ENCODE assay signal across 12 cellular contexts in the genomic region with DNA sequence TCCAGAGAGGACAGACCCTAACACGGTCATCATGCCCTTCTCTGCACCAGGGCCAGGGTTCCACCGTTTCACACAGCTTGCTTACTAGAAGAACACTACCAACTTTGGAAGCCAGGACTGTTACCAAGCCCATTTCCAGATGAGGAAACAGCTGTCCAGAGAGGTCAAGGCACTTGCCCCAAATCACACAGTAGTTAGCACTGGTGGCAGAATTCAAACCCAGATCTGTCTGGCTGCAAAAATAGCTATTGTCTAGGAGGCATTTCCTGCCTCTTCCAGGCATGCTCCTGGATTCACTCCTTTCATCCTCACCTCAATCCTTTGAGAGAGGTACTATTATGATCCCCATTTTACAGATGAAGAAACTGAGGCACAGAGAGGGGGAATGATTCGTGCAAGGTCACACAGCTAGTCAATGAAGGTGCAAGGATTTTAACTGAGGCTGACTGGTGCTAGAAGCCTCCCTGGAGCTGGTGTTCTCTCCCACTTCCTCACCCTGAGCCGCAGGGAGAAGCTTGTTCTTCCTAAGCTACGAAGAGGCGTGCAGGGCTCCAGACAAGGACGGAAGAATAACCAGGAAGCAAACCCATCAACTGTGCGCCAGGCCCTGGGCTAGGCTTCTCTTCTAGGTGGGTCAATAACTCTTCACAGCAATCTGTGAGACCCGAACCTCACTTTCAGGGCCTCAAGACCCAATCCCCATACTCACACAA. TPM values are rescaled to one million over a fixed set of nuclear protein-coding genes. Genes with fewer than 3 reads are reported as not detected.
DNase-seq lines count a peak whose midpoint lies in the region; ATAC-seq, FAIRE-seq and TF ChIP-seq lines count a peak whose summit lies in the region.
"Had no signal": no experiment of that assay in that cellular context is flagged by ENCODE, and none has a peak within 500 bp of the region (broad histone marks: within the 10 kb centered on the region; RNA-seq: fewer than 3 reads in every experiment).

No MANE protein-coding gene starts in this region.

- TF ChIP-seq CTCF in Peyer's patch (IDR thresholded peaks at IDR 0.05) (no peak), endothelial cell of umbilical vein (IDR thresholded peaks at IDR 0.05; ENCODE audit: extremely low read depth in 1 of 2, insufficient read depth in 1 of 2, low read depth in 1 of 2, low read length in 2 of 2) (no peak), endodermal cell (conservative IDR thresholded peaks at IDR 0.05) (no peak)

- no peaks in the 10 kb centered on the region for H3K27me3 ChIP-seq in Peyer's patch
- H3K27me3 ChIP-seq in endothelial cell of umbilical vein (ENCODE audit: control insufficient read depth in 2 of 2, insufficient read depth in 2 of 2, low read length in 2 of 2): no peaks in the 10 kb centered on the region
- H3K27me3 ChIP-seq in subcutaneous abdominal adipose tissue (ENCODE audit: control insufficient read depth in 5 of 5, insufficient read depth in 4 of 5, low read length in 5 of 5): no peaks in the 10 kb centered on the region
- no peaks in the 10 kb centered on the region for H3K27me3 ChIP-seq in endodermal cell (ENCODE audit: control insufficient read depth, insufficient read depth, low read length, poor library complexity, severe bottlenecking)

- H3K79me2 ChIP-seq in endothelial cell of umbilical vein (ENCODE audit: control insufficient read depth, insufficient read depth, low read length): peaks cover 26% of the 10 kb centered on the region

- BruUV-seq in endothelial cell of umbilical vein (replicated peaks; lab: Mats Ljungman, UMichigan): no TSS peak

- no peaks in the 10 kb centered on the region for H3K9me1 ChIP-seq in endothelial cell of umbilical vein (replicated peaks; ENCODE audit: control insufficient read depth, extremely low read depth, insufficient read depth, low read length)

- no peaks in the 10 kb centered on the region for H3K9me3 Mint-ChIP-seq in activated CD4-positive, alpha-beta T cell treated with anti-CD3 and anti-CD28 coated beads, Interleukin-2, amount 10 ng/mL, durations not matched to agents 7 days and 5 days
- no peaks in the 10 kb centered on the region for H3K9me3 Mint-ChIP-seq in endodermal cell

- POLR2A ChIA-PET in activated CD4-positive, alpha-beta T cell treated with anti-CD3 and anti-CD28 coated beads, Interleukin-2, amount 10 ng/mL, durations not matched to agents 7 days and 5 days (lab: Charles Lee): interaction anchor here (1.0 kb wide), 1 partner anchor 10 kb away, joined by 3 read pairs; no protein-coding TSS in a partner anchor
- POLR2A ChIA-PET in endothelial cell of umbilical vein (lab: Charles Lee): interaction anchor here (1.1 kb wide), 1 partner anchor 40 kb away, joined by 3 read pairs; no protein-coding TSS in a partner anchor

- H3K27me3 Mint-ChIP-seq in activated CD4-positive, alpha-beta T cell treated with anti-CD3 and anti-CD28 coated beads, Interleukin-2, amount 10 ng/mL, durations not matched to agents 7 days and 5 days: no peaks in the 10 kb centered on the region
- H3K27me3 Mint-ChIP-seq in endodermal cell (ENCODE audit: insufficient read depth): no peaks in the 10 kb centered on the region

- TF ChIP-seq POLR2A in Peyer's patch (IDR thresholded peaks at IDR 0.05) (no peak), endothelial cell of umbilical vein (IDR thresholded peaks at IDR 0.05; ENCODE audit: low read depth, low read length) (no peak)

- dilution Hi-C loops in endothelial cell of umbilical vein (cut with MboI; ENCODE audit: extremely low pct_ligation_motif_present, low sequenced_read_pairs): no loop called here

- intact Hi-C loops in endothelial cell of umbilical vein (cut with micrococcal nuclease): no loop called here

- H3K27ac ChIP-seq in Peyer's patch (peak overlapping the region; percentile 81 to 97 (median 88)), endothelial cell of umbilical vein (ENCODE audit: insufficient read depth, low read depth, low read length) (peak overlapping the region; percentile 95), subcutaneous abdominal adipose tissue (ENCODE audit: low read depth, low read length) (peak overlapping the region; percentile 78), endodermal cell (ENCODE audit: low read depth, low read length) (no peak overlapping the region)
- H3K27ac ChIP-seq: epithelial cell of prostate had no signal

- peak overlapping the region; percentile 73 for H2AFZ ChIP-seq in endothelial cell of umbilical vein (ENCODE audit: low read depth, low read length)

- DNase-seq in activated CD4-positive, alpha-beta T cell treated with anti-CD3 and anti-CD28 coated beads, Interleukin-2, amount 10 ng/mL, durations not matched to agents 7 days and 5 days: no peak
- no peak for DNase-seq in activated CD4-positive, alpha-beta T cell treated with anti-CD3 and anti-CD28 coated beads for 4 hours
- DNase-seq in Peyer's patch: no peak
- DNase-seq in endothelial cell of umbilical vein (ENCODE audit: low read depth, low spot score): no peak
- DNase-seq in GM03348 (ENCODE audit: low spot score): no peak
- no peak for DNase-seq in endodermal cell
- DNase-seq: IMR-90, NCI-H510A had no signal

- H3K4me3 ChIP-seq in Peyer's patch (peak overlapping the region; percentile 47 to 70 (median 60)), endothelial cell of umbilical vein (replicated peaks in 1 of 3; ENCODE audit: insufficient read depth in 1 of 3, low read depth in 1 of 3, low read length in 3 of 3) (peak overlapping the region in 2 of 3 experiments; percentile 2 to 27), subcutaneous abdominal adipose tissue (ENCODE audit: low read depth in 1 of 5, low read length in 5 of 5) (peak overlapping the region in 4 of 5 donors; percentile 45 to 73 (median 70)), endodermal cell (ENCODE audit: low read length) (no peak overlapping the region)

- H3K9ac ChIP-seq in endothelial cell of umbilical vein (replicated peaks; ENCODE audit: extremely low read depth, insufficient read depth, low read length) (peak overlapping the region; percentile 76), subcutaneous abdominal adipose tissue (ENCODE audit: low read length in 5 of 5) (peak overlapping the region in 3 of 5 donors; percentile 67 to 80 (median 73)), endodermal cell (ENCODE audit: extremely low read depth, low read length, poor library complexity, severe bottlenecking) (no peak overlapping the region)

- 92 to 93% methylated on average over 2 to 9 of the region's 9 CpGs for WGBS in endodermal cell (ENCODE audit: insufficient coverage in 1 of 2, insufficient read length in 1 of 2), 2 experiments

- H3K4me1 Mint-ChIP-seq in activated CD4-positive, alpha-beta T cell treated with anti-CD3 and anti-CD28 coated beads, Interleukin-2, amount 10 ng/mL, durations not matched to agents 7 days and 5 days: peaks cover 78% of the 10 kb centered on the region
- peaks cover 14% of the 10 kb centered on the region for H3K4me1 Mint-ChIP-seq in endodermal cell

- CTCF ChIA-PET in activated CD4-positive, alpha-beta T cell treated with anti-CD3 and anti-CD28 coated beads, Interleukin-2, amount 10 ng/mL, durations not matched to agents 7 days and 5 days (lab: Charles Lee): interaction anchor here (0.6 to 6.9 kb wide), 9 partner anchors 8 to 1172 kb away, joined by 3 to 48 read pairs (median 14); no protein-coding TSS in a partner anchor
- CTCF ChIA-PET in endothelial cell of umbilical vein (lab: Charles Lee): interaction anchor here (0.9 to 3.8 kb wide), 8 partner anchors 15 to 153 kb away, joined by 3 to 38 read pairs (median 3); no protein-coding TSS in a partner anchor

- peak overlapping the region; percentile 97 for H3K27ac Mint-ChIP-seq in activated CD4-positive, alpha-beta T cell treated with anti-CD3 and anti-CD28 coated beads, Interleukin-2, amount 10 ng/mL, durations not matched to agents 7 days and 5 days
- no peak overlapping the region for H3K27ac Mint-ChIP-seq in endodermal cell

- ATAC-seq in HG03108 (IDR thresholded peaks at IDR 0.05; ENCODE audit: unreplicated experiment): no peak

- H3K4me1 ChIP-seq in Peyer's patch (peaks cover 0 to 40% (median 18%) of the 10 kb centered on the region in 4 donors), endothelial cell of umbilical vein (ENCODE audit: control insufficient read depth, extremely low read depth, insufficient read depth, low read length) (peaks cover 27% of the 10 kb centered on the region), subcutaneous abdominal adipose tissue (ENCODE audit: control insufficient read depth in 5 of 5, insufficient read depth in 5 of 5, low read length in 5 of 5) (peaks cover 9 to 94% (median 57%) of the 10 kb centered on the region in 5 donors), endodermal cell (ENCODE audit: control insufficient read depth, insufficient read depth, low read length) (no peaks in the 10 kb centered on the region)

- peak overlapping the region; percentile 93 for H3K4me2 ChIP-seq in endothelial cell of umbilical vein (ENCODE audit: insufficient read depth, low read length)

- H4K20me1 ChIP-seq in endothelial cell of umbilical vein (replicated peaks; ENCODE audit: control insufficient read depth, extremely low read depth, insufficient read depth, low read length): no peaks in the 10 kb centered on the region

- FAIRE-seq in endothelial cell of umbilical vein (lab: Jason Lieb, UNC): peak; percentile 33

- peaks cover 39% of the 10 kb centered on the region for H3K36me3 Mint-ChIP-seq in activated CD4-positive, alpha-beta T cell treated with anti-CD3 and anti-CD28 coated beads, Interleukin-2, amount 10 ng/mL, durations not matched to agents 7 days and 5 days (ENCODE audit: low read depth)
- H3K36me3 Mint-ChIP-seq in endodermal cell (ENCODE audit: low read depth): no peaks in the 10 kb centered on the region

- no peaks in the 10 kb centered on the region for H3K36me3 ChIP-seq in Peyer's patch
- H3K36me3 ChIP-seq in endothelial cell of umbilical vein (ENCODE audit: control insufficient read depth in 2 of 2, extremely low read depth in 1 of 2, insufficient read depth in 2 of 2, low read length in 2 of 2): no peaks in the 10 kb centered on the region
- no peaks in the 10 kb centered on the region for H3K36me3 ChIP-seq in subcutaneous abdominal adipose tissue (ENCODE audit: control insufficient read depth in 5 of 5, insufficient read depth in 5 of 5, low read length in 5 of 5)
- no peaks in the 10 kb centered on the region for H3K36me3 ChIP-seq in endodermal cell (ENCODE audit: control insufficient read depth, insufficient read depth, low read length)

- H3K4me3 Mint-ChIP-seq in activated CD4-positive, alpha-beta T cell treated with anti-CD3 and anti-CD28 coated beads, Interleukin-2, amount 10 ng/mL, durations not matched to agents 7 days and 5 days: peak overlapping the region; percentile 96
- H3K4me3 Mint-ChIP-seq in endodermal cell: no peak overlapping the region

- no peaks in the 10 kb centered on the region for H3K9me3 ChIP-seq in Peyer's patch
- no peaks in the 10 kb centered on the region for H3K9me3 ChIP-seq in endothelial cell of umbilical vein (replicated peaks; ENCODE audit: control insufficient read depth, insufficient read depth, low read length)
- H3K9me3 ChIP-seq in subcutaneous abdominal adipose tissue (ENCODE audit: control insufficient read depth in 5 of 5, low read length in 5 of 5): no peaks in the 10 kb centered on the region
- peaks cover 5% of the 10 kb centered on the region for H3K9me3 ChIP-seq in endodermal cell (ENCODE audit: control insufficient read depth, low read length)

RNA-seq across cellular contexts. Expression of a gene that starts 0.6 kb away (rescaled TPM):
- 100 to 1,000 TPM; 481 to 584 TPM for total RNA-seq in activated CD4-positive, alpha-beta T cell treated with anti-CD3 and anti-CD28 coated beads, Interleukin-2, amount 10 ng/mL, durations not matched to agents 7 days and 5 days
- total RNA-seq in Peyer's patch (10 to 100 TPM; 10.3 to 77.6 (median 18.3) TPM), endothelial cell of umbilical vein (73.0 and 95.2 TPM in 2 replicates), endodermal cell (not detected)
- polyA plus RNA-seq in endothelial cell of umbilical vein: 83.4 and 98.9 TPM in 2 replicates
- 72.2 and 80.1 TPM in 2 replicates for polyA plus RNA-seq in endothelial cell of umbilical vein (2011; cell fraction: cytosol; rRNA removed)
- polyA plus RNA-seq in endothelial cell of umbilical vein (2011; cell fraction: nucleus; rRNA removed): 31.8 and 35.0 TPM in 2 replicates
- polyA plus RNA-seq in endothelial cell of umbilical vein (2012): 72.6 and 111 TPM in 2 replicates
- 112 and 124 TPM in 2 replicates for polyA minus RNA-seq in endothelial cell of umbilical vein
- not detected for polyA minus RNA-seq in endothelial cell of umbilical vein (2011; cell fraction: cytosol; rRNA and poly(A)+ RNA removed)
- polyA minus RNA-seq in endothelial cell of umbilical vein (2011; cell fraction: nucleus; rRNA and poly(A)+ RNA removed): 12.2 and 16.6 TPM in 2 replicates
- 0.93 TPM for polyA plus RNA-seq in endodermal cell (2013, experiment 1 of 2)
- polyA plus RNA-seq in endodermal cell (2013, experiment 2 of 2): 0.58 TPM
- total RNA-seq: IMR-90 had no signal

RNA-seq across cellular contexts. Expression of a gene that starts 34.7 kb away (rescaled TPM):
- not detected for total RNA-seq in activated CD4-positive, alpha-beta T cell treated with anti-CD3 and anti-CD28 coated beads, Interleukin-2, amount 10 ng/mL, durations not matched to agents 7 days and 5 days
- total RNA-seq in Peyer's patch (not detected), endothelial cell of umbilical vein (0.29 TPM in 1 of 2 replicates, not detected in the other), endodermal cell (not detected)
- polyA plus RNA-seq in endothelial cell of umbilical vein: 0.13 and 0.36 TPM in 2 replicates
- polyA plus RNA-seq in endothelial cell of umbilical vein (2011; cell fraction: cytosol; rRNA removed): 0.03 and 0.04 TPM in 2 replicates
- polyA plus RNA-seq in endothelial cell of umbilical vein (2011; cell fraction: nucleus; rRNA removed): 0.41 and 0.69 TPM in 2 replicates
- polyA plus RNA-seq in endothelial cell of umbilical vein (2012): 0.16 TPM in 1 of 2 replicates, not detected in the other
- 0.19 and 0.51 TPM in 2 replicates for polyA minus RNA-seq in endothelial cell of umbilical vein
- not detected for polyA minus RNA-seq in endothelial cell of umbilical vein (2011; cell fraction: cytosol; rRNA and poly(A)+ RNA removed)
- not detected in 2 replicates for polyA minus RNA-seq in endothelial cell of umbilical vein (2011; cell fraction: nucleus; rRNA and poly(A)+ RNA removed)
- 0.32 TPM for polyA plus RNA-seq in endodermal cell (2013, experiment 1 of 2)
- not detected for polyA plus RNA-seq in endodermal cell (2013, experiment 2 of 2)
- total RNA-seq: IMR-90, pulmonary artery endothelial cell had no signal

Comparison
In these comparisons a context has a peak if more than half of its experiments do, and no peak if none do; other contexts are left out.
1. RNA of a gene that starts 0.6 kb away (total RNA-seq): 481 to 584 TPM in activated CD4-positive, alpha-beta T cell treated with anti-CD3 and anti-CD28 coated beads, Interleukin-2, amount 10 ng/mL, durations not matched to agents 7 days and 5 days, 73.0 to 95.2 TPM in endothelial cell of umbilical vein and 10.3 to 77.6 TPM in Peyer's patch; not detected in endodermal cell; every median in the first group is over 10 times any median in the second.